In the genomic region with DNA sequence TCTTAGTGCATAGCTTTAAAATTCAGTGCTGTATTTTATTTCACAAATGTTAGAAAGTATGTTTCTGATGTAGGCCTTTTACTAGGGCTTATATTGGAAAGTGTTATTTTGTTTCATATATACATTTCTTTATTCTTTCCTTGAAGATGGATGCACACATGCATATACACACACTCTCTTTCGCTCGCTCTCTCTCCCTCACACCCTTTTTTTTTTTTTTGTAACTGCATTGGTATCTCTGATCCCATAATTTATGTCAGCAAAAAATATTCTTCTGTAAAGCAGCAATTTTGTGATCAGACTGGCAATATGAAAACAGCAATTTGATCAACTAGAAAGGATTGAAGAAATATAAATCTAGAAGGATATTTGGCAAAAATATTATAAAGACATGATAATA, we compare ENCODE assay signal across 10 cellular contexts. TPM values are rescaled to one million over a fixed set of nuclear protein-coding genes. Genes with fewer than 3 reads are reported as not detected.
DNase-seq lines count a peak whose midpoint lies in the region; ATAC-seq and TF ChIP-seq lines count a peak whose summit lies in the region.
"Had no signal": no experiment of that assay in that cellular context is flagged by ENCODE, and none has a peak within 500 bp of the region (broad histone marks: within the 10 kb centered on the region; RNA-seq: fewer than 3 reads in every experiment).

No MANE protein-coding gene starts in this region.

- no peaks in the 10 kb centered on the region for H3K27me3 Mint-ChIP-seq in activated CD8-positive, alpha-beta memory T cell treated with anti-CD3 and anti-CD28 coated beads, Interleukin-2, amount 10 ng/mL, durations not matched to agents 7 days and 5 days

- peak overlapping the region; percentile 75 for H3K27ac Mint-ChIP-seq in activated CD8-positive, alpha-beta memory T cell treated with anti-CD3 and anti-CD28 coated beads, Interleukin-2, amount 10 ng/mL, durations not matched to agents 7 days and 5 days

- ATAC-seq in activated CD8-positive, alpha-beta memory T cell treated with anti-CD3 and anti-CD28 coated beads, Interleukin-2, amount 10 ng/mL, durations not matched to agents 7 days and 5 days, result no peak
- ATAC-seq in HG02973 (IDR thresholded peaks at IDR 0.05; ENCODE audit: unreplicated experiment), result no peak

- H3K9me3 ChIP-seq in SU-DHL-6 (ENCODE audit: insufficient read depth, low read length) (no peaks in the 10 kb centered on the region), fibroblast of lung (ENCODE audit: control insufficient read depth, insufficient read depth, low read depth, low read length) (no peaks in the 10 kb centered on the region), skeletal muscle tissue (ENCODE audit: control insufficient read depth in 3 of 3, low read length in 3 of 3) (no peaks in the 10 kb centered on the region)
- H3K9me3 ChIP-seq: Peyer's patch had no signal

- no peaks in the 10 kb centered on the region for H3F3A ChIP-seq in SU-DHL-6 (ENCODE audit: insufficient read depth)

- H3K9me3 Mint-ChIP-seq in activated CD8-positive, alpha-beta memory T cell treated with anti-CD3 and anti-CD28 coated beads, Interleukin-2, amount 10 ng/mL, durations not matched to agents 7 days and 5 days (ENCODE audit: low read depth), result no peaks in the 10 kb centered on the region

- H3K4me3 ChIP-seq in SU-DHL-6 (ENCODE audit: insufficient read depth, low read length, poor library complexity, severe bottlenecking) (peak overlapping the region; percentile 89), fibroblast of lung (replicated peaks in 1 of 4; ENCODE audit: control extremely low read depth in 1 of 4, insufficient read depth in 1 of 4, low read depth in 3 of 4, low read length in 4 of 4) (peak overlapping the region; percentile 69 to 92 (median 90)), skeletal muscle tissue (ENCODE audit: low read length in 3 of 3) (no peak overlapping the region)

- H3K36me3 Mint-ChIP-seq in activated CD8-positive, alpha-beta memory T cell treated with anti-CD3 and anti-CD28 coated beads, Interleukin-2, amount 10 ng/mL, durations not matched to agents 7 days and 5 days, result peaks cover 8% of the 10 kb centered on the region

- H3K4me3 Mint-ChIP-seq in activated CD8-positive, alpha-beta memory T cell treated with anti-CD3 and anti-CD28 coated beads, Interleukin-2, amount 10 ng/mL, durations not matched to agents 7 days and 5 days, result peak overlapping the region; percentile 97

- no peak overlapping the region; the same call in 1 of the 2 replicates for H3K27ac ChIP-seq in SU-DHL-6 (ENCODE audit: low read depth, low read length)
- no peak overlapping the region for H3K27ac ChIP-seq in fibroblast of lung (ENCODE audit: insufficient read depth, low read length)
- H3K27ac ChIP-seq in skeletal muscle tissue (ENCODE audit: low read depth, low read length), result no peak overlapping the region

- H3K9ac ChIP-seq in SU-DHL-6 (ENCODE audit: low read length) (peak overlapping the region; percentile 76), fibroblast of lung (ENCODE audit: insufficient read depth, low read length) (no peak overlapping the region), skeletal muscle tissue (ENCODE audit: low read depth in 1 of 3, low read length in 3 of 3) (peak overlapping the region in 2 of 3 donors; percentile 44 to 90)

- no peak for DNase-seq in activated CD8-positive, alpha-beta memory T cell treated with anti-CD3 and anti-CD28 coated beads, Interleukin-2, amount 10 ng/mL, durations not matched to agents 7 days and 5 days
- DNase-seq in activated CD8-positive, alpha-beta memory T cell treated with anti-CD3 and anti-CD28 coated beads, Interleukin-2, amount 50 U/mL, for 4 hours, result no peak
- DNase-seq in fibroblast of lung (ENCODE audit: low read depth in 2 of 2), result no peak
- no peak for DNase-seq in NCI-H82 (lab: John Stamatoyannopoulos, UW)
- no peak for DNase-seq in SIG-M5 treated with dmso at 0.1 percent for 504 hours (lab: John Stamatoyannopoulos, UW; ENCODE audit: unreplicated experiment)
- DNase-seq: AML-193, Peyer's patch had no signal

- no peaks in the 10 kb centered on the region for H3K27me3 ChIP-seq in SU-DHL-6 (ENCODE audit: low read length)
- no peaks in the 10 kb centered on the region for H3K27me3 ChIP-seq in fibroblast of lung (ENCODE audit: control insufficient read depth, insufficient read depth, low read length)
- H3K27me3 ChIP-seq in skeletal muscle tissue (ENCODE audit: control insufficient read depth in 3 of 3, insufficient read depth in 3 of 3, low read length in 3 of 3), result no peaks in the 10 kb centered on the region
- H3K27me3 ChIP-seq: Peyer's patch had no signal

- H4K20me1 ChIP-seq in SU-DHL-6 (ENCODE audit: low read depth, low read length), result no peaks in the 10 kb centered on the region
- peaks cover 2% of the 10 kb centered on the region for H4K20me1 ChIP-seq in fibroblast of lung (ENCODE audit: control insufficient read depth, extremely low read depth, insufficient read depth, low read length)

- peaks cover 2% of the 10 kb centered on the region for H3K4me1 ChIP-seq in fibroblast of lung (ENCODE audit: control insufficient read depth, extremely low read depth, insufficient read depth, low read length)
- H3K4me1 ChIP-seq in skeletal muscle tissue (ENCODE audit: control insufficient read depth in 3 of 3, insufficient read depth in 3 of 3, low read length in 3 of 3), result peaks cover 11 to 26% (median 18%) of the 10 kb centered on the region in 3 donors

- H3K36me3 ChIP-seq in SU-DHL-6 (ENCODE audit: low read length) (no peaks in the 10 kb centered on the region; the same call in 1 of the 2 replicates), fibroblast of lung (ENCODE audit: control insufficient read depth, insufficient read depth, low read length) (no peaks in the 10 kb centered on the region), skeletal muscle tissue (ENCODE audit: control insufficient read depth in 3 of 3, insufficient read depth in 3 of 3, low read length in 3 of 3) (no peaks in the 10 kb centered on the region)
- H3K36me3 ChIP-seq: Peyer's patch had no signal

- H3K9me2 ChIP-seq in SU-DHL-6 (replicated peaks; ENCODE audit: insufficient read depth, low read length), result no peaks in the 10 kb centered on the region

- H3K4me1 Mint-ChIP-seq in activated CD8-positive, alpha-beta memory T cell treated with anti-CD3 and anti-CD28 coated beads, Interleukin-2, amount 10 ng/mL, durations not matched to agents 7 days and 5 days, result peaks cover 36% of the 10 kb centered on the region

- CTCF ChIA-PET in activated CD8-positive, alpha-beta memory T cell treated with anti-CD3 and anti-CD28 coated beads, Interleukin-2, amount 10 ng/mL, durations not matched to agents 7 days and 5 days (lab: Charles Lee), result interaction anchor here (0.7 to 1.8 kb wide), 2 partner anchors 45 to 486 kb away, joined by 3 to 7 read pairs; no protein-coding TSS in a partner anchor

- H3K4me2 ChIP-seq in SU-DHL-6 (ENCODE audit: low read depth, low read length, poor library complexity, severe bottlenecking) (peak overlapping the region; percentile 99), fibroblast of lung (ENCODE audit: extremely low read depth, insufficient read depth, low read length) (peak overlapping the region; percentile 86)

- H2AFZ ChIP-seq in SU-DHL-6 (ENCODE audit: low read depth, low read length, severe bottlenecking), result no peak overlapping the region
- no peak overlapping the region for H2AFZ ChIP-seq in fibroblast of lung (ENCODE audit: low read length)

- H3K79me2 ChIP-seq in SU-DHL-6 (ENCODE audit: insufficient read depth, low read length), result peaks cover 86% of the 10 kb centered on the region
- H3K79me2 ChIP-seq in fibroblast of lung (ENCODE audit: control insufficient read depth, insufficient read depth, low read length), result peaks cover 70% of the 10 kb centered on the region

- TF ChIP-seq CTCF in SU-DHL-6 (IDR thresholded peaks at IDR 0.05; ENCODE audit: insufficient read depth, low read length, poor library complexity, severe bottlenecking) (no peak), fibroblast of lung (conservative IDR thresholded peaks at IDR 0.05 in 1 of 2, IDR thresholded peaks at IDR 0.05 in 1 of 2; ENCODE audit: low read depth in 1 of 2, low read length in 2 of 2) (no peak)

RNA-seq across cellular contexts. Expression of a gene that starts 2.0 kb away (rescaled TPM):
- 10 to 100 TPM; 24.6 to 44.8 TPM for total RNA-seq in activated CD8-positive, alpha-beta memory T cell treated with anti-CD3 and anti-CD28 coated beads, Interleukin-2, amount 10 ng/mL, durations not matched to agents 7 days and 5 days
- total RNA-seq in fibroblast of lung (12.8 and 26.1 TPM in 2 replicates), skeletal muscle tissue (30.8 TPM)
- 25.6 and 32.4 TPM in 2 replicates for polyA plus RNA-seq in fibroblast of lung
- 10.0 and 15.6 TPM in 2 replicates for polyA plus RNA-seq in fibroblast of lung (2012)
- polyA minus RNA-seq in fibroblast of lung (ENCODE audit: low replicate concordance), result 24.3 and 49.4 TPM in 2 replicates

RNA-seq across cellular contexts. Expression of a gene that starts 2.3 kb away (rescaled TPM):
- 10 to 100 TPM; 23.0 to 26.8 TPM for total RNA-seq in activated CD8-positive, alpha-beta memory T cell treated with anti-CD3 and anti-CD28 coated beads, Interleukin-2, amount 10 ng/mL, durations not matched to agents 7 days and 5 days
- total RNA-seq in fibroblast of lung (21.1 and 24.3 TPM in 2 replicates), skeletal muscle tissue (32.4 TPM)
- polyA plus RNA-seq in fibroblast of lung, result 49.0 and 53.5 TPM in 2 replicates
- 21.7 and 21.8 TPM in 2 replicates for polyA plus RNA-seq in fibroblast of lung (2012)
- polyA minus RNA-seq in fibroblast of lung (ENCODE audit: low replicate concordance), result 0.31 and 2.3 TPM in 2 replicates

Comparison
In these comparisons a context has a peak if more than half of its experiments do, and no peak if none do; other contexts are left out.
1. H3K4me3 ChIP-seq: peak in SU-DHL-6 (single experiment) and fibroblast of lung (4 of 4); none in skeletal muscle tissue (0 of 3).